11 cellular contexts compared by ENCODE assay signal in genomic region chr17:67514998-67515397, GRCh38.
A peak's percentile ranks its signal among the peaks of the same experiment; 100 is the strongest.
DNase-seq lines count a peak whose midpoint lies in the region; ATAC-seq, FAIRE-seq and TF ChIP-seq lines count a peak whose summit lies in the region.
"Had no signal": no experiment of that assay in that cellular context is flagged by ENCODE, and none has a peak within 500 bp of the region (broad histone marks: within the 10 kb centered on the region; RNA-seq: fewer than 3 reads in every experiment).

No MANE protein-coding gene starts in this region.

- no peak for TF ChIP-seq POLR2A in erythroblast (IDR thresholded peaks at IDR 0.05; ENCODE audit: low read length)

- H3K79me2 ChIP-seq in MM.1S (ENCODE audit: low read length): no peaks in the 10 kb centered on the region

- H3K4me3 Mint-ChIP-seq in effector memory CD8-positive, alpha-beta T cell: no peak overlapping the region

- H2AFZ ChIP-seq in MM.1S (ENCODE audit: low read length) (no peak overlapping the region), neuronal stem cell (ENCODE audit: low read length) (peak overlapping the region; percentile 12)

- H3K27ac Mint-ChIP-seq in effector memory CD8-positive, alpha-beta T cell: peak overlapping the region; percentile 44 to 75

- no peaks in the 10 kb centered on the region for H3K9me3 Mint-ChIP-seq in effector memory CD8-positive, alpha-beta T cell

- H2BK12ac ChIP-seq in neuronal stem cell (ENCODE audit: low read length): no peak overlapping the region

- H3K4me1 ChIP-seq in MM.1S (ENCODE audit: low read length) (peaks cover 6% of the 10 kb centered on the region; the same call in 1 of the 2 replicates), neuronal stem cell (ENCODE audit: control insufficient read depth in 2 of 2, insufficient read depth in 1 of 2, low read depth in 1 of 2, low read length in 2 of 2) (peaks cover 4 to 19% of the 10 kb centered on the region in 2 donors)

- H3K9ac ChIP-seq in MM.1S (ENCODE audit: low read length): no peak overlapping the region
- no peak overlapping the region for H3K9ac ChIP-seq in neuronal stem cell (ENCODE audit: low read depth, low read length, poor library complexity)

- no peak overlapping the region for H2BK15ac ChIP-seq in neuronal stem cell (ENCODE audit: low read length)

- H3K4me1 Mint-ChIP-seq in effector memory CD8-positive, alpha-beta T cell (ENCODE audit: low read depth in 2 of 2): peaks cover 42 to 74% of the 10 kb centered on the region in 2 donors

- H3K4me2 ChIP-seq in MM.1S (ENCODE audit: low read depth, low read length): no peak overlapping the region
- no peak overlapping the region for H3K4me2 ChIP-seq in neuronal stem cell (ENCODE audit: insufficient read depth, low read length, poor library complexity, severe bottlenecking)

- no peak overlapping the region for H2AK5ac ChIP-seq in neuronal stem cell (ENCODE audit: low read depth, low read length)

- no CpG with 5 or more reads among the region's 4 CpGs for WGBS in neuronal stem cell (ENCODE audit: extremely low coverage in 2 of 2, insufficient read length in 2 of 2, insufficient replicate concordance in 1 of 2), 2 donors

- FAIRE-seq in GM18507 (lab: Jason Lieb, UNC): peak; percentile 53

- H3K27me3 Mint-ChIP-seq in effector memory CD8-positive, alpha-beta T cell: no peaks in the 10 kb centered on the region

- no peaks in the 10 kb centered on the region for H3K27me3 ChIP-seq in MM.1S (replicated peaks; ENCODE audit: insufficient read depth, low read length)
- H3K27me3 ChIP-seq in neuronal stem cell (ENCODE audit: control insufficient read depth in 3 of 3, insufficient read depth in 3 of 3, low read depth in 1 of 3, low read length in 3 of 3): no peaks in the 10 kb centered on the region

- H4K8ac ChIP-seq in neuronal stem cell (ENCODE audit: low read depth, low read length): no peak overlapping the region

- no peak for ATAC-seq in effector memory CD8-positive, alpha-beta T cell (replicated peaks)
- ATAC-seq in GM18520 (IDR thresholded peaks at IDR 0.05; ENCODE audit: unreplicated experiment): no peak
- no peak for ATAC-seq in GM18858 (IDR thresholded peaks at IDR 0.05; ENCODE audit: unreplicated experiment)
- ATAC-seq: esophagus mucosa had no signal

- H3K27ac ChIP-seq in MM.1S (ENCODE audit: low read length): no peak overlapping the region
- H3K27ac ChIP-seq in neuronal stem cell (replicated peaks; ENCODE audit: low read length): no peak overlapping the region

- no peaks in the 10 kb centered on the region for H3K36me3 ChIP-seq in MM.1S (replicated peaks; ENCODE audit: insufficient read depth, low read length)
- no peaks in the 10 kb centered on the region for H3K36me3 ChIP-seq in neuronal stem cell (replicated peaks in 1 of 2; ENCODE audit: control insufficient read depth in 2 of 2, insufficient read depth in 2 of 2, low read length in 2 of 2)

- H3F3A ChIP-seq in MM.1S (ENCODE audit: insufficient read depth, low read length): no peaks in the 10 kb centered on the region

- no peaks in the 10 kb centered on the region for H3K79me1 ChIP-seq in neuronal stem cell (ENCODE audit: low read depth, low read length)

- H3K4ac ChIP-seq in neuronal stem cell (ENCODE audit: low read length): no peak overlapping the region

- H2BK5ac ChIP-seq in neuronal stem cell (ENCODE audit: low read length): no peak overlapping the region

- no peak overlapping the region for H2BK120ac ChIP-seq in neuronal stem cell (ENCODE audit: low read depth, low read length)

- no peak overlapping the region for H3K14ac ChIP-seq in neuronal stem cell (ENCODE audit: low read length)

- no peak overlapping the region for H3K23ac ChIP-seq in neuronal stem cell (ENCODE audit: low read depth, low read length, poor library complexity)

- H4K91ac ChIP-seq in neuronal stem cell (ENCODE audit: low read depth, low read length, poor library complexity): no peak overlapping the region

- no peaks in the 10 kb centered on the region for H3K9me3 ChIP-seq in MM.1S (replicated peaks; ENCODE audit: insufficient read depth, low read length)
- H3K9me3 ChIP-seq in neuronal stem cell (replicated peaks in 1 of 2; ENCODE audit: control insufficient read depth in 2 of 2, insufficient read depth in 1 of 2, low read depth in 1 of 2, low read length in 2 of 2): peaks cover 3 to 8% of the 10 kb centered on the region in 2 donors

- H3K4me3 ChIP-seq in MM.1S (ENCODE audit: low read length) (no peak overlapping the region), neuronal stem cell (ENCODE audit: low read length in 2 of 2) (no peak overlapping the region)

- peak; percentile 11 for DNase-seq in GM18507 (ENCODE audit: extremely low spot score, insufficient read length, low read depth)
- peak; percentile 15 for DNase-seq in MM.1S
- no peak for DNase-seq in effector memory CD8-positive, alpha-beta T cell
- DNase-seq in neuronal stem cell (ENCODE audit: low spot score): no peak
- no peak for DNase-seq in erythroblast (lab: John Stamatoyannopoulos, UW)
- DNase-seq in DMS114 treated with DMSO at 0.1 percent for 48 hours (lab: John Stamatoyannopoulos, UW; ENCODE audit: unreplicated experiment): no peak
- DNase-seq: NCI-H1436, SHP77 treated with DMSO at 0.1 percent for 48 hours had no signal

- no peaks in the 10 kb centered on the region for H3K9me2 ChIP-seq in MM.1S (replicated peaks; ENCODE audit: insufficient read depth, low read length)

- no peaks in the 10 kb centered on the region for H4K20me1 ChIP-seq in MM.1S (ENCODE audit: insufficient read depth, low read length)

- no peak for TF ChIP-seq CTCF in MM.1S (IDR thresholded peaks at IDR 0.05; ENCODE audit: low read length)

- H3K36me3 Mint-ChIP-seq in effector memory CD8-positive, alpha-beta T cell (ENCODE audit: insufficient read depth): no peaks in the 10 kb centered on the region

- no peak overlapping the region for H3K18ac ChIP-seq in neuronal stem cell (ENCODE audit: low read length)

Comparison
In these comparisons a context has a peak if more than half of its experiments do, and no peak if none do; other contexts are left out.
1. DNase-seq: peak in GM18507 (single experiment) and MM.1S (single experiment); none in effector memory CD8-positive, alpha-beta T cell (0 of 3), neuronal stem cell (single experiment), erythroblast (0 of 2) and DMS114 treated with DMSO at 0.1 percent for 48 hours (single experiment).